In genomic region chr2:20728114-20728758, GRCh38 we compare ENCODE assay signal across 1 cellular context.
A peak's percentile ranks its signal among the peaks of the same experiment; 100 is the strongest.
TF ChIP-seq lines count a peak whose summit lies in the region.

No MANE protein-coding gene starts in this region.

TF ChIP-seq in HepG2, 621 proteins besides CTCF, POLR2A, EP300 and RAD21 (continued from another document):
- TF ChIP-seq HMGXB4 (CRISPR knock-in tag; IDR thresholded peaks at IDR 0.05; ENCODE audit: borderline replicate concordance in 1 of 2, low read depth in 1 of 2) (peak in 1 of 2 experiments; percentile 29; a peak in 1 of 4 replicates), MAFF (IDR thresholded peaks at IDR 0.05; ENCODE audit: low read depth, low read length) (0 out of 2 replicates have a peak, but pooled peaks have one; percentile 15), TOE1 (CRISPR knock-in tag; IDR thresholded peaks at IDR 0.05) (0 out of 2 replicates have a peak, but pooled peaks have one; percentile 37), ZNF709 (CRISPR knock-in tag; IDR thresholded peaks at IDR 0.05) (peak; percentile 70; the same call in 1 of the 2 replicates), ZNF772 (CRISPR knock-in tag; IDR thresholded peaks at IDR 0.05) (peak; percentile 82; the same call in 1 of the 2 replicates), ZNF414 (CRISPR knock-in tag; IDR thresholded peaks at IDR 0.05) (0 out of 2 replicates have a peak, but pooled peaks have one; percentile 45), HNF4A (CRISPR knock-in tag; IDR thresholded peaks at IDR 0.05) (peak; percentile 96)
